Comparison of ENCODE assay signal across 8 cellular contexts in genomic region chr10:96512524-96512991, GRCh38. TPM values are rescaled to one million over a fixed set of nuclear protein-coding genes. Genes with fewer than 3 reads are reported as not detected.
DNase-seq lines count a peak whose midpoint lies in the region; ATAC-seq, FAIRE-seq and TF ChIP-seq lines count a peak whose summit lies in the region.

No MANE protein-coding gene starts in this region.

- TF ChIP-seq CTCF in A549 (IDR thresholded peaks at IDR 0.05) (no peak), GM13977 (IDR thresholded peaks at IDR 0.05; ENCODE audit: extremely low read depth, insufficient read depth, missing control alignments) (no peak), glutamatergic neuron (IDR thresholded peaks at IDR 0.05; ENCODE audit: partially characterized antibody, unreplicated experiment) (no peak), progenitor cell of endocrine pancreas (IDR thresholded peaks at IDR 0.05; ENCODE audit: unreplicated experiment) (no peak)

- H3K27ac ChIP-seq in A549: no peak overlapping the region

- DNase-seq in A549 (ENCODE audit: low read depth in 1 of 2, low spot score in 1 of 2) (no peak), GM13977 (ENCODE audit: low spot score) (peak; percentile 47), glutamatergic neuron (peak; percentile 29), progenitor cell of endocrine pancreas (ENCODE audit: low spot score, unreplicated experiment) (peak; percentile 28), DMS114 treated with DMSO at 0.1 percent for 48 hours (lab: John Stamatoyannopoulos, UW; ENCODE audit: unreplicated experiment) (no peak)
- no peak for DNase-seq in activated T-cell treated with anti-CD3 and anti-CD28 coated beads, Interleukin-2, amount 50 U/mL, for 4 hours

- H3K36me3 Mint-ChIP-seq in activated T-cell treated with anti-CD3 and anti-CD28 coated beads, Interleukin-2, amount 50 U/mL, for 4 hours (ENCODE audit: insufficient read depth): no peaks in the 10 kb centered on the region
- no peaks in the 10 kb centered on the region for H3K36me3 Mint-ChIP-seq in glutamatergic neuron (ENCODE audit: unreplicated experiment)
- H3K36me3 Mint-ChIP-seq in progenitor cell of endocrine pancreas (ENCODE audit: insufficient read depth): no peaks in the 10 kb centered on the region

- WGBS in A549 (ENCODE audit: missing lambda C conversion rate): 69% methylated on average over 37 of the region's 39 CpGs

- H3K4me1 Mint-ChIP-seq in activated T-cell treated with anti-CD3 and anti-CD28 coated beads, Interleukin-2, amount 50 U/mL, for 4 hours (ENCODE audit: low read depth): peaks cover 20% of the 10 kb centered on the region
- H3K4me1 Mint-ChIP-seq in glutamatergic neuron (ENCODE audit: low read depth, unreplicated experiment): no peaks in the 10 kb centered on the region
- H3K4me1 Mint-ChIP-seq in progenitor cell of endocrine pancreas (ENCODE audit: low read depth): peaks cover 12% of the 10 kb centered on the region

- peaks cover 36% of the 10 kb centered on the region for H3K27me3 Mint-ChIP-seq in activated T-cell treated with anti-CD3 and anti-CD28 coated beads, Interleukin-2, amount 50 U/mL, for 4 hours (ENCODE audit: low read depth)
- H3K27me3 Mint-ChIP-seq in glutamatergic neuron (ENCODE audit: unreplicated experiment): peaks cover 5% of the 10 kb centered on the region
- peaks cover 67% of the 10 kb centered on the region for H3K27me3 Mint-ChIP-seq in progenitor cell of endocrine pancreas

- CTCF ChIA-PET in A549 (lab: Yijun Ruan, JAX): interaction anchor here (0.7 to 7.5 kb wide), 13 partner anchors 9 to 314 kb away, joined by 3 to 54 read pairs (median 7); no protein-coding TSS in a partner anchor

- peak overlapping the region; percentile 56; the same call in 2 of the 3 replicates for H3K4me3 ChIP-seq in A549

- ATAC-seq in A549: no peak
- ATAC-seq in activated T-cell treated with anti-CD3 and anti-CD28 coated beads, Interleukin-2, amount 50 U/mL, for 4 hours: peak in 1 of 2 donors; percentile 10
- no peak for ATAC-seq in HG03460 (IDR thresholded peaks at IDR 0.05; ENCODE audit: unreplicated experiment)
- no peak for ATAC-seq in HG03039 (IDR thresholded peaks at IDR 0.05; ENCODE audit: unreplicated experiment)

- no peak for TF ChIP-seq RAD21 in A549 (conservative IDR thresholded peaks at IDR 0.05 in 1 of 2, IDR thresholded peaks at IDR 0.05 in 1 of 2)

- no peak for TF ChIP-seq POLR2A in A549 (IDR thresholded peaks at IDR 0.05; ENCODE audit: low read length)

- H3K9me3 Mint-ChIP-seq in activated T-cell treated with anti-CD3 and anti-CD28 coated beads, Interleukin-2, amount 50 U/mL, for 4 hours: no peaks in the 10 kb centered on the region
- peaks cover 3% of the 10 kb centered on the region for H3K9me3 Mint-ChIP-seq in glutamatergic neuron (ENCODE audit: unreplicated experiment)
- no peaks in the 10 kb centered on the region for H3K9me3 Mint-ChIP-seq in progenitor cell of endocrine pancreas (ENCODE audit: low read depth)

- no peak for TF ChIP-seq EP300 in A549 (IDR thresholded peaks at IDR 0.05)

- in situ Hi-C loops in GM13977 (cut with MboI; ENCODE audit: low pct_unique_long_range_greater_than_20kb, low sequenced_read_pairs, unreplicated experiment): no loop called here

- peak overlapping the region; percentile 73 for H3K4me3 Mint-ChIP-seq in activated T-cell treated with anti-CD3 and anti-CD28 coated beads, Interleukin-2, amount 50 U/mL, for 4 hours
- H3K4me3 Mint-ChIP-seq in glutamatergic neuron (ENCODE audit: unreplicated experiment) (peak overlapping the region; percentile 88), progenitor cell of endocrine pancreas (ENCODE audit: low read depth) (peak overlapping the region; percentile 66)

- no peaks in the 10 kb centered on the region for H3K9me3 ChIP-seq in A549

- H3K4me2 ChIP-seq in A549: peak overlapping the region; percentile 95

- H3K4me1 ChIP-seq in A549: peaks cover 6% of the 10 kb centered on the region; the same call in 2 of the 3 replicates

- POLR2A ChIA-PET in A549 (lab: Yijun Ruan, JAX): no interaction called here

- H3K27ac Mint-ChIP-seq in glutamatergic neuron (ENCODE audit: unreplicated experiment): no peak overlapping the region
- no peak overlapping the region for H3K27ac Mint-ChIP-seq in progenitor cell of endocrine pancreas

- no peak for FAIRE-seq in A549 (lab: Jason Lieb, UNC)

TF ChIP-seq in A549, 52 proteins besides CTCF, POLR2A, EP300 and RAD21:
- TF ChIP-seq ESRRA (IDR thresholded peaks at IDR 0.05; ENCODE audit: borderline replicate concordance, low read length) (no peak), PHF8 (IDR thresholded peaks at IDR 0.05; ENCODE audit: borderline replicate concordance, low read depth) (no peak), BHLHE40 (IDR thresholded peaks at IDR 0.05; ENCODE audit: low read depth, low read length) (no peak), SMC3 (IDR thresholded peaks at IDR 0.05) (no peak), ZSCAN20 (CRISPR knock-in tag; IDR thresholded peaks at IDR 0.05) (no peak), CHD4 (IDR thresholded peaks at IDR 0.05; ENCODE audit: borderline replicate concordance) (no peak), MAZ (IDR thresholded peaks at IDR 0.05; ENCODE audit: borderline replicate concordance, low read depth, low read length) (no peak), HOXB5 (CRISPR knock-in tag; IDR thresholded peaks at IDR 0.05) (no peak), MAFK (IDR thresholded peaks at IDR 0.05; ENCODE audit: partially characterized antibody) (no peak)

RNA-seq across cellular contexts. Expression of gene TLL2, which starts 1.2 kb away (rescaled TPM):
- polyA plus RNA-seq in A549 (2011; rRNA removed) (0.08 TPM in 2 replicates), A549 (2017; fragmentation: RNase III; extraction: RNeasy Plus Mini Kit Qiagen cat#74134 plus additional on column Dnase treatment) (0.12 to 0.18 TPM (median 0.13 TPM) in 3 replicates)
- 0.08 and 0.12 TPM in 2 replicates for polyA plus RNA-seq in A549 (2012; cell fraction: cytosol; rRNA removed)
- polyA plus RNA-seq in A549 (2012; cell fraction: nucleus; rRNA removed): 0.16 and 0.17 TPM in 2 replicates
- polyA minus RNA-seq in A549 (2011; rRNA and poly(A)+ RNA removed): 0.15 and 0.29 TPM in 2 replicates
- not detected for total RNA-seq in activated T-cell treated with anti-CD3 and anti-CD28 coated beads, Interleukin-2, amount 50 U/mL, for 4 hours
- total RNA-seq in glutamatergic neuron (ENCODE audit: unreplicated experiment) (0.17 TPM), progenitor cell of endocrine pancreas (0.58 and 0.60 TPM in 2 replicates)

Comparison
In these comparisons a context has a peak if more than half of its experiments do, and no peak if none do; other contexts are left out.
1. DNase-seq: peak in GM13977 (single experiment), glutamatergic neuron (single experiment) and progenitor cell of endocrine pancreas (single experiment); none in A549 (0 of 2), activated T-cell treated with anti-CD3 and anti-CD28 coated beads, Interleukin-2, amount 50 U/mL, for 4 hours (single experiment) and DMS114 treated with DMSO at 0.1 percent for 48 hours (single experiment).
2. Peak in every context shown above with its lines, with median percentiles within 50 percentile points of each other: H3K4me3 Mint-ChIP-seq.